ENCODE assay signal across 6 cellular contexts in the genomic region with DNA sequence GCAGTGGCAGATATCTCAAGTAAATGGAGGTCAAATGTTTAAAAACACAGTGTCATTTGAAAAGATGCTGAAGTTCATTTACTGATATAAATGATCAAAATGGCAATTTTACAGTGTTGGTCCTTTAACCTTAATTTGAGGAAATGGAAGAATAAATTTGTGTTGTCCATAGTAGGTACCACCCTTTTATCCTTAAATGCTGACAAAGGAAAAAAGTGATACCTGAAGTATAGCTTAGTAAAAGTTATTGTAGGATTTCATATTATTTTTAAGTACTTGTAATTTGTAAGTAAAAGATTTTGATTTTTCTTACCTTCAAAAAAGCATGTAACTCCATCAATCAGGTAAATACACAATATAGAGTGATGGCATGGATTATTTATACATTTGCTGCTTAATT.
"Had no signal": no experiment of that assay in that cellular context is flagged by ENCODE, and none has a peak within 500 bp of the region (broad histone marks: within the 10 kb centered on the region; RNA-seq: fewer than 3 reads in every experiment).

No MANE protein-coding gene starts in this region.

- H3K9ac ChIP-seq: KMS-11 had no signal

- H3K4me2 ChIP-seq: KMS-11 had no signal

- FAIRE-seq: HTR-8/SVneo had no signal

- DNase-seq: Karpas-422, KBM-7, KG1 had no signal

- H3K27ac ChIP-seq: HL-60, KMS-11 had no signal
